12 cellular contexts compared by ENCODE assay signal in the genomic region with DNA sequence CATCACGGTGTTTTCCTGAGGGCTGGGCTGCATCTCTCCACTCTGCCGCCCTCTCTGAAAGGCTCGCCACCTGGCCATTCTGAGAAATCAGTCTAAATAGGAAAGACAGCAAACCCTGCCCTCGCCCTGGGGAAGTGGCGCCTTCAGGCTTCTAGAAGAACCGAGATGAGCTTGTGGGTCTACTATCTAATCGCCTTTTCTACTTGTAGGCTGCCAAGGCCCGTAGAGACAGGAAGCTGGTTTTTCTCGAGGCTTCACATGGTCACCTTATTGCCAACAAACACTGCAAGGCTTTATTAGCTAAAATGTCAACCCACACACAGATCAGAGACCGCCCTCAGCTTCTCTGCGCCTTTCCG. TPM values are rescaled to one million over a fixed set of nuclear protein-coding genes. Genes with fewer than 3 reads are reported as not detected.
A peak's percentile ranks its signal among the peaks of the same experiment; 100 is the strongest.
DNase-seq lines count a peak whose midpoint lies in the region; ATAC-seq and TF ChIP-seq lines count a peak whose summit lies in the region.
"Had no signal": no experiment of that assay in that cellular context is flagged by ENCODE, and none has a peak within 500 bp of the region (broad histone marks: within the 10 kb centered on the region; RNA-seq: fewer than 3 reads in every experiment).

No MANE protein-coding gene starts in this region.

- H3K27me3 Mint-ChIP-seq in CD4-positive, CD25-positive, alpha-beta regulatory T cell = no peaks in the 10 kb centered on the region
- H3K27me3 Mint-ChIP-seq in activated B cell treated with CpG ODN at 0.5 μM for 24 hours = no peaks in the 10 kb centered on the region
- no peaks in the 10 kb centered on the region for H3K27me3 Mint-ChIP-seq in activated T-helper 17 cell treated with anti-CD3 and anti-CD28 coated beads, Interleukin-2, amount 50 U/mL, for 72 hours

- CTCF ChIA-PET in activated B cell treated with CpG ODN at 0.5 μM for 24 hours (lab: Charles Lee) = interaction anchor here (0.8 to 1.0 kb wide), 4 partner anchors 23 to 170 kb away, joined by 3 to 7 read pairs (median 4); no protein-coding TSS in a partner anchor

- intact Hi-C loops in activated B cell treated with CpG ODN at 0.5 μM for 24 hours (cut with micrococcal nuclease) = loop anchor here (1.0 to 2.0 kb wide), 7 partner anchors 10 to 54 kb away; a partner anchor contains a TSS

- in situ Hi-C loops in HAP-1 (cut with MboI; ENCODE audit: low sequenced_read_pairs) = no loop called here

- peaks cover 36% of the 10 kb centered on the region for H3K36me3 ChIP-seq in CD4-positive, CD25-positive, alpha-beta regulatory T cell (ENCODE audit: control insufficient read depth, insufficient read depth, low read length)
- H3K36me3 ChIP-seq in HAP-1 (replicated peaks) = peaks cover 83% of the 10 kb centered on the region

- ATAC-seq in CD4-positive, CD25-positive, alpha-beta regulatory T cell (ENCODE audit: low read depth in 2 of 2) = peak in 1 of 2 donors; percentile 11
- ATAC-seq in GM19035 (IDR thresholded peaks at IDR 0.05; ENCODE audit: unreplicated experiment) (peak; percentile 61), HG02870 (IDR thresholded peaks at IDR 0.05; ENCODE audit: unreplicated experiment) (peak; percentile 55), activated B cell treated with CpG ODN at 0.5 μM for 24 hours (ENCODE audit: low read depth) (peak; percentile 85)
- ATAC-seq in activated T-helper 17 cell treated with anti-CD3 and anti-CD28 coated beads, Interleukin-2, amount 50 U/mL, for 72 hours (replicated peaks) = no peak

- H3K4me3 ChIP-seq in CD4-positive, CD25-positive, alpha-beta regulatory T cell (ENCODE audit: low read depth, low read length) = no peak overlapping the region
- H3K4me3 ChIP-seq in HAP-1 = no peak overlapping the region
- H3K4me3 ChIP-seq: cardiac muscle cell had no signal

- POLR2A ChIA-PET in activated B cell treated with CpG ODN at 0.5 μM for 24 hours (lab: Charles Lee) = interaction anchor here (0.5 to 6.6 kb wide), 24 partner anchors 8 to 729 kb away, joined by 3 to 142 read pairs (median 5); a partner anchor contains a TSS

- peaks cover 35% of the 10 kb centered on the region for H3K36me3 Mint-ChIP-seq in CD4-positive, CD25-positive, alpha-beta regulatory T cell
- H3K36me3 Mint-ChIP-seq in activated B cell treated with CpG ODN at 0.5 μM for 24 hours (ENCODE audit: low read depth) = peaks cover 56% of the 10 kb centered on the region
- peaks cover 81% of the 10 kb centered on the region for H3K36me3 Mint-ChIP-seq in activated T-helper 17 cell treated with anti-CD3 and anti-CD28 coated beads, Interleukin-2, amount 50 U/mL, for 72 hours (ENCODE audit: low read depth)

- H3K4me1 ChIP-seq in CD4-positive, CD25-positive, alpha-beta regulatory T cell (ENCODE audit: control insufficient read depth, insufficient read depth, low read length, poor library complexity, severe bottlenecking) = no peaks in the 10 kb centered on the region
- no peaks in the 10 kb centered on the region for H3K4me1 ChIP-seq in HAP-1

- H3K27me3 ChIP-seq in CD4-positive, CD25-positive, alpha-beta regulatory T cell (ENCODE audit: control insufficient read depth, insufficient read depth, low read length) = no peaks in the 10 kb centered on the region
- no peaks in the 10 kb centered on the region for H3K27me3 ChIP-seq in HAP-1 (ENCODE audit: low read depth)
- H3K27me3 ChIP-seq: cardiac muscle cell had no signal

- peak overlapping the region; percentile 5 to 79 (median 65) for H3K27ac Mint-ChIP-seq in CD4-positive, CD25-positive, alpha-beta regulatory T cell
- peak overlapping the region; percentile 92 for H3K27ac Mint-ChIP-seq in activated B cell treated with CpG ODN at 0.5 μM for 24 hours
- H3K27ac Mint-ChIP-seq in activated T-helper 17 cell treated with anti-CD3 and anti-CD28 coated beads, Interleukin-2, amount 50 U/mL, for 72 hours = no peak overlapping the region

- no peaks in the 10 kb centered on the region for H3K9me3 ChIP-seq in CD4-positive, CD25-positive, alpha-beta regulatory T cell (ENCODE audit: control insufficient read depth in 2 of 2, low read length in 2 of 2)
- no peaks in the 10 kb centered on the region for H3K9me3 ChIP-seq in HAP-1

- peaks cover 0 to 2% (median under 1%) of the 10 kb centered on the region in 4 donors for H3K4me1 Mint-ChIP-seq in CD4-positive, CD25-positive, alpha-beta regulatory T cell
- H3K4me1 Mint-ChIP-seq in activated B cell treated with CpG ODN at 0.5 μM for 24 hours = peaks cover 68% of the 10 kb centered on the region
- peaks cover 6% of the 10 kb centered on the region for H3K4me1 Mint-ChIP-seq in activated T-helper 17 cell treated with anti-CD3 and anti-CD28 coated beads, Interleukin-2, amount 50 U/mL, for 72 hours

- no peaks in the 10 kb centered on the region for H3K9me3 Mint-ChIP-seq in CD4-positive, CD25-positive, alpha-beta regulatory T cell
- no peaks in the 10 kb centered on the region for H3K9me3 Mint-ChIP-seq in activated B cell treated with CpG ODN at 0.5 μM for 24 hours
- H3K9me3 Mint-ChIP-seq in activated T-helper 17 cell treated with anti-CD3 and anti-CD28 coated beads, Interleukin-2, amount 50 U/mL, for 72 hours = no peaks in the 10 kb centered on the region

- TF ChIP-seq CTCF in activated B cell treated with CpG ODN at 0.5 μM for 24 hours (IDR thresholded peaks at IDR 0.05) = no peak

- H3K27ac ChIP-seq in CD4-positive, CD25-positive, alpha-beta regulatory T cell (ENCODE audit: insufficient read depth, low read length, poor library complexity, severe bottlenecking) = no peak overlapping the region
- H3K27ac ChIP-seq: cardiac muscle cell had no signal

- H3K4me3 Mint-ChIP-seq in CD4-positive, CD25-positive, alpha-beta regulatory T cell = no peak overlapping the region
- peak overlapping the region; percentile 55 for H3K4me3 Mint-ChIP-seq in activated B cell treated with CpG ODN at 0.5 μM for 24 hours
- no peak overlapping the region for H3K4me3 Mint-ChIP-seq in activated T-helper 17 cell treated with anti-CD3 and anti-CD28 coated beads, Interleukin-2, amount 50 U/mL, for 72 hours

- DNase-seq in CD4-positive, CD25-positive, alpha-beta regulatory T cell = no peak
- DNase-seq in activated B cell treated with CpG ODN at 0.5 μM for 24 hours = peak; percentile 63
- DNase-seq in NCI-H1092 treated with DMSO at 0.1 percent for 48 hours (lab: John Stamatoyannopoulos, UW) = no peak
- no peak for DNase-seq in HAP-1 (ENCODE audit: low spot score in 2 of 2)
- DNase-seq in SIG-M5 (lab: John Stamatoyannopoulos, UW) = no peak
- DNase-seq: activated CD4-positive, alpha-beta T cell treated with anti-CD3 and anti-CD28 coated beads for 48 hours; COR-L47; NCI-H69 had no signal

RNA-seq across cellular contexts. Expression of a gene that starts 21.4 kb away (rescaled TPM):
- total RNA-seq in CD4-positive, CD25-positive, alpha-beta regulatory T cell = 3.9 TPM
- 1 to 10 TPM; 2.2 to 6.3 (median 3.1) TPM for polyA plus RNA-seq in CD4-positive, CD25-positive, alpha-beta regulatory T cell
- 291 and 329 TPM in 2 replicates for total RNA-seq in activated B cell treated with CpG ODN at 0.5 μM for 24 hours
- total RNA-seq in activated T-helper 17 cell treated with anti-CD3 and anti-CD28 coated beads, Interleukin-2, amount 50 U/mL, for 72 hours = 10 to 100 TPM in 1 of 2 donors, 1 to 10 TPM in 1; 6.5 to 11.3 TPM

RNA-seq across cellular contexts. Expression of a gene that starts 23.0 kb away (rescaled TPM):
- total RNA-seq in CD4-positive, CD25-positive, alpha-beta regulatory T cell = 15.8 TPM
- polyA plus RNA-seq in CD4-positive, CD25-positive, alpha-beta regulatory T cell = 10 to 100 TPM; 26.4 to 33.8 (median 27.5) TPM
- total RNA-seq in activated B cell treated with CpG ODN at 0.5 μM for 24 hours = 44.0 and 45.8 TPM in 2 replicates
- 100 to 1,000 TPM in 1 of 2 donors, 10 to 100 TPM in 1; 62.2 to 100 TPM for total RNA-seq in activated T-helper 17 cell treated with anti-CD3 and anti-CD28 coated beads, Interleukin-2, amount 50 U/mL, for 72 hours

RNA-seq across cellular contexts. Expression of a gene that starts 57.1 kb away (rescaled TPM):
- total RNA-seq in CD4-positive, CD25-positive, alpha-beta regulatory T cell = 263 TPM
- 100 to 1,000 TPM; 222 to 257 (median 233) TPM for polyA plus RNA-seq in CD4-positive, CD25-positive, alpha-beta regulatory T cell
- total RNA-seq in activated B cell treated with CpG ODN at 0.5 μM for 24 hours = 263 and 280 TPM in 2 replicates
- total RNA-seq in activated T-helper 17 cell treated with anti-CD3 and anti-CD28 coated beads, Interleukin-2, amount 50 U/mL, for 72 hours = 100 to 1,000 TPM; 365 to 426 TPM

RNA-seq across cellular contexts. Expression of a gene that starts 58.0 kb away (rescaled TPM):
- total RNA-seq in CD4-positive, CD25-positive, alpha-beta regulatory T cell = 2.9 TPM
- polyA plus RNA-seq in CD4-positive, CD25-positive, alpha-beta regulatory T cell = under 1 TPM; 0.09 to 0.38 (median 0.21) TPM
- total RNA-seq in activated B cell treated with CpG ODN at 0.5 μM for 24 hours = 60.4 and 61.7 TPM in 2 replicates
- 1 to 10 TPM in 1 of 2 donors, under 1 TPM in 1; 0.93 to 1.6 TPM for total RNA-seq in activated T-helper 17 cell treated with anti-CD3 and anti-CD28 coated beads, Interleukin-2, amount 50 U/mL, for 72 hours

Comparison
In these comparisons a context has a peak if more than half of its experiments do, and no peak if none do; other contexts are left out.
1. RNA of a gene that starts 21.4 kb away (total RNA-seq): 291 to 329 TPM in activated B cell treated with CpG ODN at 0.5 μM for 24 hours; 6.5 to 11.3 TPM in activated T-helper 17 cell treated with anti-CD3 and anti-CD28 coated beads, Interleukin-2, amount 50 U/mL, for 72 hours and 3.9 TPM in CD4-positive, CD25-positive, alpha-beta regulatory T cell (single experiment); every median in the first group is over 10 times any median in the second.